In the genomic region with DNA sequence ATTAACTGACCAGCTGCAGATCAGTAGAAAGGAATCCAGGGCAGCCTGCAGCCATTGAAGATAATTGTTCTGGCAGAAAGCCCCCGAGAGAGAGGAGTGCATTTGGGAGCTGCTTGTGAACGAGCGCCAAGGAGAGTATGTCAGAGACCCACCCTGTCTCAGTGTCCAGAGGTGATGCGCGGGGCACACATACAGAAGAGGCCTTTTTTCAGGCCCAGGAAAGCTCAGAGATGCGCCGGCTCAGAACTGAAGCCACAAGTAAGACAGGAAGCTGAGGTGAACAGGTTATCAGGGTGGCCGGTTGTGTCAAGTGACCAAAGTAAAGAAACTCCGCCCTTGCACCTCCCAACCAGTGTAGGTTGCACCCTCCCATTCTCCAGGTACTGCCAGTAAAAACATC, we compare ENCODE assay signal across 13 cellular contexts. TPM values are rescaled to one million over a fixed set of nuclear protein-coding genes. Genes with fewer than 3 reads are reported as not detected.
DNase-seq lines count a peak whose midpoint lies in the region; ATAC-seq, FAIRE-seq and TF ChIP-seq lines count a peak whose summit lies in the region.
"Had no signal": no experiment of that assay in that cellular context is flagged by ENCODE, and none has a peak within 500 bp of the region (broad histone marks: within the 10 kb centered on the region; RNA-seq: fewer than 3 reads in every experiment).

No MANE protein-coding gene starts in this region.

- H3K9me3 ChIP-seq in right atrium auricular region, result no peaks in the 10 kb centered on the region
- H3K9me3 ChIP-seq in HepG2 (ENCODE audit: low read length), result no peaks in the 10 kb centered on the region

- H3K4me3 ChIP-seq in right atrium auricular region (no peak overlapping the region), choroid plexus epithelial cell (ENCODE audit: low read depth, low read length) (no peak overlapping the region), HepG2 (replicated peaks in 1 of 3; ENCODE audit: insufficient read depth in 1 of 3, low read depth in 2 of 3, low read length in 3 of 3) (peak overlapping the region in 1 of 3 experiments; percentile 24; a peak in 1 of 6 replicates)

- H3K27me3 ChIP-seq in right atrium auricular region (no peaks in the 10 kb centered on the region), HepG2 (ENCODE audit: control insufficient read depth in 1 of 2, insufficient read depth in 2 of 2, low read length in 2 of 2) (peaks cover 2 to 34% of the 10 kb centered on the region in 2 experiments; a peak in 4 of 5 replicates)

- no peak for TF ChIP-seq POLR2A in HepG2 (IDR thresholded peaks at IDR 0.05; ENCODE audit: insufficient read depth in 1 of 2, low read depth in 2 of 2, low read length in 2 of 2)

- WGBS in HepG2 (ENCODE audit: low lambda C conversion rate), result 4% methylated on average over 9 of the region's 9 CpGs

- peak overlapping the region; percentile 57 for H3K4me2 ChIP-seq in HepG2 (ENCODE audit: low read depth, low read length)

- no peak overlapping the region for H3K9ac ChIP-seq in HepG2 (ENCODE audit: insufficient read depth, low read depth, low read length)

- no peak for TF ChIP-seq RAD21 in HepG2 (CRISPR knock-in tag; IDR thresholded peaks at IDR 0.05)

- ATAC-seq in Right ventricle myocardium superior (ENCODE audit: poor library complexity) (peak; percentile 46), HepG2 (peak; percentile 64), HG03571 (IDR thresholded peaks at IDR 0.05; ENCODE audit: unreplicated experiment) (no peak), HG02623 (IDR thresholded peaks at IDR 0.05; ENCODE audit: unreplicated experiment) (no peak), HG03432 (IDR thresholded peaks at IDR 0.05; ENCODE audit: unreplicated experiment) (no peak)

- FAIRE-seq in HepG2 (lab: Jason Lieb, UNC), result no peak
- FAIRE-seq: bronchial epithelial cell had no signal

- H3K79me2 ChIP-seq in HepG2 (ENCODE audit: insufficient read depth, low read length), result no peaks in the 10 kb centered on the region

- intact Hi-C loops in Right ventricle myocardium superior (cut with DNase I), result no loop called here
- intact Hi-C loops in HepG2 (cut with micrococcal nuclease; ENCODE audit: unreplicated experiment), result no loop called here

- no peaks in the 10 kb centered on the region for H4K20me1 ChIP-seq in HepG2 (ENCODE audit: insufficient read depth, low read length)

- BruUV-seq in HepG2 (replicated peaks; lab: Mats Ljungman, UMichigan), result no TSS peak

- POLR2A ChIA-PET in HepG2 (lab: Yijun Ruan, JAX), result interaction anchor here (0.7 kb wide), 1 partner anchor 52 kb away, joined by 3 read pairs; no protein-coding TSS in a partner anchor

- CTCF ChIA-PET in HepG2 (lab: Yijun Ruan, JAX; ENCODE audit: low intra/inter-chr PET ratio, low total read pairs), result no interaction called here

- TF ChIP-seq EP300 in HepG2 (IDR thresholded peaks at IDR 0.05; ENCODE audit: low read depth in 2 of 2, low read length in 2 of 2) (no peak), HepG2 (CRISPR knock-in tag; IDR thresholded peaks at IDR 0.05; ENCODE audit: borderline replicate concordance) (no peak)

- H3K27ac ChIP-seq in right atrium auricular region (no peak overlapping the region), HepG2 (ENCODE audit: extremely low read length, insufficient read depth, low read length) (no peak overlapping the region)

- in situ Hi-C loops in HepG2 (cut with HindIII; ENCODE audit: extremely low pct_ligation_motif_present, low pct_unique_long_range_greater_than_20kb), result no loop called here

- H3K4me1 ChIP-seq in right atrium auricular region, result peaks cover 0 to 39% of the 10 kb centered on the region in 2 donors
- H3K4me1 ChIP-seq in HepG2 (ENCODE audit: insufficient read depth, low read length), result peaks cover 18% of the 10 kb centered on the region

- no peak overlapping the region for H2AFZ ChIP-seq in HepG2 (ENCODE audit: low read length)

- DNase-seq in Right ventricle myocardium superior, result no peak
- DNase-seq in right atrium auricular region (ENCODE audit: low spot score), result no peak
- peak; percentile 53 for DNase-seq in choroid plexus epithelial cell (ENCODE audit: low read depth)
- peak; percentile 8 for DNase-seq in HepG2 (ENCODE audit: low spot score)
- DNase-seq in Ammon's horn (ENCODE audit: low spot score), result no peak
- DNase-seq: naive B cell; NCI-H1048; NCI-H748 treated with DMSO at 0.1 percent for 48 hours; stimulated activated CD4-positive, alpha-beta T cell treated with anti-CD3 and anti-CD28 coated beads, Interleukin-12 subunit alpha, Interleukin-12 subunit beta, amount 100 ng/mL, for 4 hours had no signal

- TF ChIP-seq CTCF in right atrium auricular region (IDR thresholded peaks at IDR 0.05), result no peak
- TF ChIP-seq CTCF in choroid plexus epithelial cell (conservative IDR thresholded peaks at IDR 0.05; ENCODE audit: low read depth, low read length), result no peak
- no peak for TF ChIP-seq CTCF in HepG2 (CRISPR knock-in tag; IDR thresholded peaks at IDR 0.05)

- H3K36me3 ChIP-seq in right atrium auricular region (no peaks in the 10 kb centered on the region), HepG2 (replicated peaks in 1 of 2; ENCODE audit: control insufficient read depth in 1 of 2, insufficient read depth in 2 of 2, low read length in 2 of 2) (no peaks in the 10 kb centered on the region)

TF ChIP-seq in HepG2, 621 proteins besides CTCF, POLR2A, EP300 and RAD21 (continues in another document):
- TF ChIP-seq ETV5 (CRISPR knock-in tag; IDR thresholded peaks at IDR 0.05; ENCODE audit: borderline replicate concordance), result peak; percentile 31; the same call in 1 of the 2 replicates
- 0 out of 2 replicates have a peak, but pooled peaks have one; percentile 61 for TF ChIP-seq ZNF296 (CRISPR knock-in tag; conservative IDR thresholded peaks at IDR 0.05)
- TF ChIP-seq ZNF878 (CRISPR knock-in tag; IDR thresholded peaks at IDR 0.05), result no peak
- no peak for TF ChIP-seq STAT5B (CRISPR knock-in tag; IDR thresholded peaks at IDR 0.05)
- no peak for TF ChIP-seq TBX3 (IDR thresholded peaks at IDR 0.05; ENCODE audit: borderline replicate concordance)
- TF ChIP-seq ZNF350 (CRISPR knock-in tag; IDR thresholded peaks at IDR 0.05; ENCODE audit: borderline replicate concordance, low read depth), result no peak
- peak; percentile 65; the same call in 1 of the 2 replicates for TF ChIP-seq NR2F6 (IDR thresholded peaks at IDR 0.05)
- TF ChIP-seq NR2F6 (CRISPR knock-in tag; IDR thresholded peaks at IDR 0.05), result peak; percentile 39; the same call in 1 of the 2 replicates
- no peak for TF ChIP-seq ZNF674 (CRISPR knock-in tag; IDR thresholded peaks at IDR 0.05; ENCODE audit: low read depth)
- no peak for TF ChIP-seq HOXA9 (CRISPR knock-in tag; IDR thresholded peaks at IDR 0.05; ENCODE audit: borderline replicate concordance)
- TF ChIP-seq, protein P1, sequence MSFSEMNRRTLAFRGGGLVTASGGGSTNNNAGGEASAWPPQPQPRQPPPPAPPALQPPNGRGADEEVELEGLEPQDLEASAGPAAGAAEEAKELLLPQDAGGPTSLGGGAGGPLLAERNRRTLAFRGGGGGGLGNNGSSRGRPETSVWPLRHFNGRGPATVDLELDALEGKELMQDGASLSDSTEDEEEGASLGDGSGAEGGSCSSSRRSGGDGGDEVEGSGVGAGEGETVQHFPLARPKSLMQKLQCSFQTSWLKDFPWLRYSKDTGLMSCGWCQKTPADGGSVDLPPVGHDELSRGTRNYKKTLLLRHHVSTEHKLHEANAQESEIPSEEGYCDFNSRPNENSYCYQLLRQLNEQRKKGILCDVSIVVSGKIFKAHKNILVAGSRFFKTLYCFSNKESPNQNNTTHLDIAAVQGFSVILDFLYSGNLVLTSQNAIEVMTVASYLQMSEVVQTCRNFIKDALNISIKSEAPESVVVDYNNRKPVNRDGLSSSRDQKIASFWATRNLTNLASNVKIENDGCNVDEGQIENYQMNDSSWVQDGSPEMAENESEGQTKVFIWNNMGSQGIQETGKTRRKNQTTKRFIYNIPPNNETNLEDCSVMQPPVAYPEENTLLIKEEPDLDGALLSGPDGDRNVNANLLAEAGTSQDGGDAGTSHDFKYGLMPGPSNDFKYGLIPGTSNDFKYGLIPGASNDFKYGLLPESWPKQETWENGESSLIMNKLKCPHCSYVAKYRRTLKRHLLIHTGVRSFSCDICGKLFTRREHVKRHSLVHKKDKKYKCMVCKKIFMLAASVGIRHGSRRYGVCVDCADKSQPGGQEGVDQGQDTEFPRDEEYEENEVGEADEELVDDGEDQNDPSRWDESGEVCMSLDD (CRISPR knock-in tag; IDR thresholded peaks at IDR 0.05; ENCODE audit: borderline replicate concordance), result no peak
- TF ChIP-seq ZNF782 (CRISPR knock-in tag; IDR thresholded peaks at IDR 0.05; ENCODE audit: borderline replicate concordance), result no peak
- no peak for TF ChIP-seq MTA3 (CRISPR knock-in tag; IDR thresholded peaks at IDR 0.05)
- no peak for TF ChIP-seq ZNF501 (CRISPR knock-in tag; IDR thresholded peaks at IDR 0.05)

RNA-seq across cellular contexts. Expression of a gene that starts 59.8 kb away (rescaled TPM):
- total RNA-seq in Right ventricle myocardium superior (91.1 TPM), right atrium auricular region (100 to 1,000 TPM; 202 to 210 TPM), HepG2 (2016; rRNA removed; fragmentation: Illumina TruSeq; extraction: Trizol) (9.7 and 10.7 TPM in 2 replicates)
- total RNA-seq in HepG2 (2016; cell fraction: cytosol; rRNA removed; fragmentation: Illumina TruSeq; extraction: Trizol; ENCODE audit: low read depth), result 1.1 TPM in 2 replicates
- total RNA-seq in HepG2 (2016; cell fraction: insoluble cytoplasmic fraction; rRNA removed; fragmentation: Illumina TruSeq; extraction: Trizol), result 6.8 and 9.0 TPM in 2 replicates
- total RNA-seq in HepG2 (2016; cell fraction: membrane; rRNA removed; fragmentation: Illumina TruSeq; extraction: Trizol), result 3.2 and 3.3 TPM in 2 replicates
- total RNA-seq in HepG2 (2016; cell fraction: nucleus; rRNA removed; fragmentation: Illumina TruSeq; extraction: Trizol), result 17.3 and 19.4 TPM in 2 replicates
- polyA plus RNA-seq in HepG2 (2011; rRNA removed), result 11.6 and 18.2 TPM in 2 replicates
- 8.6 and 8.8 TPM in 2 replicates for polyA plus RNA-seq in HepG2 (2011; cell fraction: cytosol; rRNA removed)
- 17.9 and 23.5 TPM in 2 replicates for polyA plus RNA-seq in HepG2 (2011; cell fraction: nucleus; rRNA removed)
- polyA plus RNA-seq in HepG2 (2012), result 12.1 and 14.0 TPM in 2 replicates
- polyA plus RNA-seq in HepG2 (2016; cell fraction: cytosol; fragmentation: Illumina TruSeq; extraction: Trizol; ENCODE audit: low read depth), result 0.46 and 0.52 TPM in 2 replicates
- polyA plus RNA-seq in HepG2 (2016; cell fraction: insoluble cytoplasmic fraction; fragmentation: Illumina TruSeq; extraction: Trizol; ENCODE audit: low read depth), result 5.4 and 5.8 TPM in 2 replicates
- polyA plus RNA-seq in HepG2 (2016; cell fraction: membrane; fragmentation: Illumina TruSeq; extraction: Trizol; ENCODE audit: low read depth), result 0.69 and 0.92 TPM in 2 replicates
- polyA plus RNA-seq in HepG2 (2016; cell fraction: nucleus; fragmentation: Illumina TruSeq; extraction: Trizol; ENCODE audit: insufficient read depth, low read depth), result 14.9 and 16.7 TPM in 2 replicates
- polyA minus RNA-seq in HepG2 (2011; rRNA and poly(A)+ RNA removed; ENCODE audit: low replicate concordance), result 51.4 and 72.4 TPM in 2 replicates
- polyA minus RNA-seq in HepG2 (2011; cell fraction: cytosol; rRNA and poly(A)+ RNA removed), result 23.5 and 27.8 TPM in 2 replicates
- 17.8 and 25.8 TPM in 2 replicates for polyA minus RNA-seq in HepG2 (2011; cell fraction: nucleus; rRNA and poly(A)+ RNA removed)

Comparison
In these comparisons a context has a peak if more than half of its experiments do, and no peak if none do; other contexts are left out.
1. ATAC-seq: peak in Right ventricle myocardium superior (single experiment) and HepG2 (single experiment); none in HG03571 (single experiment), HG02623 (single experiment) and HG03432 (single experiment).
2. DNase-seq: peak in choroid plexus epithelial cell (single experiment) and HepG2 (single experiment); none in Right ventricle myocardium superior (single experiment), right atrium auricular region (single experiment) and Ammon's horn (single experiment).